Comparison of ENCODE assay signal across 24 cellular contexts in the genomic region with DNA sequence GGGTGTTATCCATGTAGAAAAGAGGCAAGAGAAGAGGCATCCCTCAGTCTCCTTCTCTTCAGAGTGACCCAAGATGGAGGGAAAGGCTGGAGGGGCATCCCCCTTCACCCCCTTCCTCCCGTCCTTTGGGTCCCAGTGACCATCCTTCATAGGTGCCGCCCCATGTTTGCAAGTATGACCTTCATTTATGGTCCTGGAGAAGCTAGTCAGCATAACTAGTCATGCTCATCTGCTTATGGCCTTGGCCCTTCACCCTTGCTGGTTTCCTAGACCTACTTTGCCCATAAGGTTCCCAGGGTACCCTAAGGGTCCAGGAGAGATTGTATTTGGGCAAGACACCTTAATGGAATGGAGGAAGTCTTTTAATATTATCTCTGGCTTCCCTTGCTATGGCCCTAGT.
"Had no signal": no experiment of that assay in that cellular context is flagged by ENCODE, and none has a peak within 500 bp of the region (broad histone marks: within the 10 kb centered on the region; RNA-seq: fewer than 3 reads in every experiment).

No MANE protein-coding gene starts in this region.

- DNase-seq: activated CD4-positive, alpha-beta memory T cell treated with anti-CD3 and anti-CD28 coated beads for 36 hours; activated CD4-positive, alpha-beta T cell treated with anti-CD3 and anti-CD28 coated beads for 1 hour; activated CD4-positive, alpha-beta T cell treated with anti-CD3 and anti-CD28 coated beads for 48 hours; activated CD4-positive, CD25-positive, alpha-beta regulatory T cell; activated CD8-positive, alpha-beta T cell treated with anti-CD3 and anti-CD28 coated beads, Interleukin-2, amount 10 ng/mL, durations not matched to agents 7 days and 5 days; activated effector memory CD4-positive, alpha-beta T cell treated with Interleukin-2 at 50 U/mL for 16 hours; activated gamma-delta T cell treated with Interleukin-2 at 50 U/mL for 16 hours; activated naive CD4-positive, alpha-beta T cell treated with anti-CD3 and anti-CD28 coated beads, Interleukin-2, amount 50 U/mL, for 16 hours; activated naive CD4-positive, alpha-beta T cell treated with Interleukin-2 at 50 U/mL for 16 hours; activated T-cell treated with anti-CD3 and anti-CD28 coated beads, Interleukin-2, amount 50 U/mL, for 4 hours; amniotic stem cell; brain microvascular endothelial cell; dorsolateral prefrontal cortex; effector memory CD4-positive, alpha-beta T cell; foreskin keratinocyte; gastrocnemius medialis; glutamatergic neuron; heart left ventricle had no signal

- H3K4me1 ChIP-seq: esophagus muscularis mucosa, foreskin keratinocyte, gastrocnemius medialis had no signal

- H3K4me3 Mint-ChIP-seq: activated CD4-positive, alpha-beta memory T cell treated with anti-CD3 and anti-CD28 coated beads for 36 hours; activated CD8-positive, alpha-beta T cell treated with anti-CD3 and anti-CD28 coated beads, Interleukin-2, amount 10 ng/mL, durations not matched to agents 7 days and 5 days; activated naive CD8-positive, alpha-beta T cell; activated T-cell treated with anti-CD3 and anti-CD28 coated beads, Interleukin-2, amount 50 U/mL, for 4 hours; central memory CD8-positive, alpha-beta T cell; dendritic cell treated with granulocyte-macrophage colony-stimulating factor and Interleukin-4, amounts not matched to agents 40 ng/mL and 50 ng/mL, for 4 days had no signal

- ATAC-seq: gastrocnemius medialis had no signal

- H3K4me3 ChIP-seq: coronary artery, dorsolateral prefrontal cortex, esophagus muscularis mucosa, gastrocnemius medialis, heart left ventricle had no signal

- H3K27me3 Mint-ChIP-seq: activated CD4-positive, alpha-beta memory T cell treated with anti-CD3 and anti-CD28 coated beads for 36 hours; activated naive CD8-positive, alpha-beta T cell; activated T-helper 17 cell treated with anti-CD3 and anti-CD28 coated beads, Interleukin-2, amount 50 U/mL, for 72 hours; central memory CD8-positive, alpha-beta T cell; dendritic cell treated with granulocyte-macrophage colony-stimulating factor and Interleukin-4, amounts not matched to agents 40 ng/mL and 50 ng/mL, for 4 days had no signal

- H3K27me3 ChIP-seq: brain microvascular endothelial cell, dorsolateral prefrontal cortex, esophagus muscularis mucosa, foreskin keratinocyte, gastrocnemius medialis, heart left ventricle had no signal

- H3K27ac ChIP-seq: brain microvascular endothelial cell, coronary artery, dorsolateral prefrontal cortex, esophagus muscularis mucosa, foreskin keratinocyte, gastrocnemius medialis, heart left ventricle had no signal

- H3K9me3 Mint-ChIP-seq: activated T-helper 17 cell treated with anti-CD3 and anti-CD28 coated beads, Interleukin-2, amount 50 U/mL, for 72 hours; central memory CD8-positive, alpha-beta T cell had no signal

- H3K36me3 ChIP-seq: brain microvascular endothelial cell, esophagus muscularis mucosa, gastrocnemius medialis, heart left ventricle had no signal

- H3K27ac Mint-ChIP-seq: activated CD4-positive, alpha-beta memory T cell treated with anti-CD3 and anti-CD28 coated beads for 36 hours; activated CD8-positive, alpha-beta T cell treated with anti-CD3 and anti-CD28 coated beads, Interleukin-2, amount 10 ng/mL, durations not matched to agents 7 days and 5 days; activated naive CD8-positive, alpha-beta T cell; activated T-helper 17 cell treated with anti-CD3 and anti-CD28 coated beads, Interleukin-2, amount 50 U/mL, for 72 hours; dendritic cell treated with granulocyte-macrophage colony-stimulating factor and Interleukin-4, amounts not matched to agents 40 ng/mL and 50 ng/mL, for 4 days had no signal
